8 cellular contexts compared by ENCODE assay signal in genomic region chrX:54439967-54440871, GRCh38. TPM values are rescaled to one million over a fixed set of nuclear protein-coding genes. Genes with fewer than 3 reads are reported as not detected.
A peak's percentile ranks its signal among the peaks of the same experiment; 100 is the strongest.
DNase-seq lines count a peak whose midpoint lies in the region; ATAC-seq and TF ChIP-seq lines count a peak whose summit lies in the region.

Gene TSR2, plus strand, starts transcription at chrX:54440404. Its CDS starts 18 bp downstream, at chrX:54440422.

- peaks cover 26% of the 10 kb centered on the region for H3K4me1 ChIP-seq in CD4-positive, alpha-beta memory T cell (ENCODE audit: insufficient read depth, low read length)
- peaks cover 3% of the 10 kb centered on the region for H3K4me1 ChIP-seq in ectodermal cell (ENCODE audit: control insufficient read depth, insufficient read depth, low read length)
- H3K4me1 ChIP-seq in lung (ENCODE audit: control insufficient read depth in 2 of 2, insufficient read depth in 2 of 2, low read length in 2 of 2) = peaks cover 0 to 5% of the 10 kb centered on the region in 2 donors

- no peaks in the 10 kb centered on the region for H3K27me3 ChIP-seq in CD4-positive, alpha-beta memory T cell (ENCODE audit: insufficient read depth, low read length)
- H3K27me3 ChIP-seq in ectodermal cell (ENCODE audit: control insufficient read depth, insufficient read depth, low read length, poor library complexity, severe bottlenecking) = no peaks in the 10 kb centered on the region
- H3K27me3 ChIP-seq in lung (ENCODE audit: control insufficient read depth, insufficient read depth) = no peaks in the 10 kb centered on the region

- H3K4me1 Mint-ChIP-seq in CD4-positive, alpha-beta memory T cell = peaks cover 15 to 35% (median 25%) of the 10 kb centered on the region in 4 donors
- H3K4me1 Mint-ChIP-seq in activated CD4-positive, alpha-beta memory T cell treated with anti-CD3 and anti-CD28 coated beads, Interleukin-2, amount 10 ng/mL, durations not matched to agents 7 days and 5 days = peaks cover 24% of the 10 kb centered on the region

- DNase-seq in CD4-positive, alpha-beta memory T cell = peak; percentile 76 to 88 (median 80)
- peak; percentile 63 for DNase-seq in NCI-H774 (lab: John Stamatoyannopoulos, UW)
- DNase-seq in activated CD4-positive, alpha-beta memory T cell treated with anti-CD3 and anti-CD28 coated beads, Interleukin-2, amount 10 ng/mL, durations not matched to agents 7 days and 5 days = peak; percentile 83
- peak; percentile 78 for DNase-seq in lung (ENCODE audit: low spot score)
- peak; percentile 56 to 70 (median 59) for DNase-seq in stimulated activated CD4-positive, alpha-beta T cell treated with anti-CD3 and anti-CD28 coated beads, TNF-alpha, amount 100 ng/mL, for 24 hours (ENCODE audit: low read depth in 3 of 3)

- peak within 1 kb of the TSS; percentile 75 for H3K27ac ChIP-seq in CD4-positive, alpha-beta memory T cell (ENCODE audit: low read depth, low read length)
- no peak within 1 kb of the TSS for H3K27ac ChIP-seq in ectodermal cell (ENCODE audit: insufficient read depth, low read depth, low read length, poor library complexity, severe bottlenecking)
- H3K27ac ChIP-seq in lung (ENCODE audit: low read depth in 1 of 2, low read length in 1 of 2) = peak within 1 kb of the TSS; percentile 6 to 53

- peaks cover 11% of the 10 kb centered on the region for H3K36me3 ChIP-seq in CD4-positive, alpha-beta memory T cell (ENCODE audit: insufficient read depth, low read length)
- no peaks in the 10 kb centered on the region for H3K36me3 ChIP-seq in ectodermal cell (ENCODE audit: control insufficient read depth, insufficient read depth, low read length)
- H3K36me3 ChIP-seq in lung (ENCODE audit: control insufficient read depth in 2 of 2, insufficient read depth in 2 of 2, low read length in 2 of 2) = peaks cover 2 to 5% of the 10 kb centered on the region in 2 donors

- H3K27me3 Mint-ChIP-seq in CD4-positive, alpha-beta memory T cell = no peaks in the 10 kb centered on the region
- no peaks in the 10 kb centered on the region for H3K27me3 Mint-ChIP-seq in activated CD4-positive, alpha-beta memory T cell treated with anti-CD3 and anti-CD28 coated beads, Interleukin-2, amount 10 ng/mL, durations not matched to agents 7 days and 5 days

- peak; percentile 6 for TF ChIP-seq CTCF in lung (IDR thresholded peaks at IDR 0.05; ENCODE audit: control extremely low read depth, extremely low read depth)

- peaks cover 4 to 35% of the 10 kb centered on the region in 2 donors for H3K36me3 Mint-ChIP-seq in CD4-positive, alpha-beta memory T cell
- peaks cover 24% of the 10 kb centered on the region for H3K36me3 Mint-ChIP-seq in activated CD4-positive, alpha-beta memory T cell treated with anti-CD3 and anti-CD28 coated beads, Interleukin-2, amount 10 ng/mL, durations not matched to agents 7 days and 5 days (ENCODE audit: low read depth)

- CTCF ChIA-PET in CD4-positive, alpha-beta memory T cell (lab: Charles Lee; ENCODE audit: partially characterized antibody) = interaction anchor here (1.5 kb wide), 1 partner anchor 90 kb away, joined by 3 read pairs; the partner anchor contains the start of gene GNL3L
- CTCF ChIA-PET in activated CD4-positive, alpha-beta memory T cell treated with anti-CD3 and anti-CD28 coated beads, Interleukin-2, amount 10 ng/mL, durations not matched to agents 7 days and 5 days (lab: Charles Lee) = interaction anchor here (0.6 to 0.9 kb wide), 2 partner anchors 80 to 139 kb away, joined by 3 to 5 read pairs; no protein-coding TSS in a partner anchor

- peak within 1 kb of the TSS; percentile 86 to 97 (median 93) for H3K4me3 Mint-ChIP-seq in CD4-positive, alpha-beta memory T cell
- H3K4me3 Mint-ChIP-seq in activated CD4-positive, alpha-beta memory T cell treated with anti-CD3 and anti-CD28 coated beads, Interleukin-2, amount 10 ng/mL, durations not matched to agents 7 days and 5 days = peak within 1 kb of the TSS; percentile 90

- POLR2A ChIA-PET in CD4-positive, alpha-beta memory T cell (lab: Charles Lee; ENCODE audit: partially characterized antibody) = interaction anchor here (0.6 to 2.8 kb wide), 9 partner anchors 9 to 1215 kb away, joined by 3 to 21 read pairs (median 7); partner anchors contain the start of genes APEX2, FAM120C, GNL3L and PHF8
- POLR2A ChIA-PET in activated CD4-positive, alpha-beta memory T cell treated with anti-CD3 and anti-CD28 coated beads, Interleukin-2, amount 10 ng/mL, durations not matched to agents 7 days and 5 days (lab: Charles Lee) = interaction anchor here (0.7 to 2.3 kb wide), 8 partner anchors 88 to 370 kb away, joined by 3 to 17 read pairs (median 4); partner anchors contain the start of genes FAM120C and GNL3L

- 0 to 1% methylated on average over 39 to 40 of the region's 40 CpGs for WGBS in ectodermal cell, 2 experiments
- 2 to 36% methylated on average over 31 to 40 of the region's 40 CpGs for WGBS in lung, 2 donors

- ATAC-seq in GM19452 (IDR thresholded peaks at IDR 0.05; ENCODE audit: unreplicated experiment) (peak; percentile 98), HG03575 (IDR thresholded peaks at IDR 0.05; ENCODE audit: extremely low read depth, insufficient number of reproducible peaks, low FRiP score, unreplicated experiment) (peak; percentile 64), lung (ENCODE audit: insufficient read depth, low FRiP score) (peak; percentile 92)

- H3K4me3 ChIP-seq in CD4-positive, alpha-beta memory T cell (ENCODE audit: low read length in 2 of 2) = peak within 1 kb of the TSS; percentile 69 to 81
- H3K4me3 ChIP-seq in ectodermal cell (ENCODE audit: insufficient read depth, low read depth, low read length) (peak within 1 kb of the TSS; percentile 68), lung (peak within 1 kb of the TSS; percentile 80)

- H3K9me3 ChIP-seq in CD4-positive, alpha-beta memory T cell (ENCODE audit: control insufficient read depth in 1 of 2, low read length in 2 of 2) = no peaks in the 10 kb centered on the region
- H3K9me3 ChIP-seq in ectodermal cell (ENCODE audit: control insufficient read depth, low read length) (no peaks in the 10 kb centered on the region), lung (ENCODE audit: control insufficient read depth in 2 of 2, insufficient read depth in 1 of 2, low read length in 1 of 2) (no peaks in the 10 kb centered on the region)

- H3K27ac Mint-ChIP-seq in CD4-positive, alpha-beta memory T cell = peak within 1 kb of the TSS; percentile 84 to 92 (median 90)
- peak within 1 kb of the TSS; percentile 79 for H3K27ac Mint-ChIP-seq in activated CD4-positive, alpha-beta memory T cell treated with anti-CD3 and anti-CD28 coated beads, Interleukin-2, amount 10 ng/mL, durations not matched to agents 7 days and 5 days

- no peaks in the 10 kb centered on the region for H3K9me3 Mint-ChIP-seq in CD4-positive, alpha-beta memory T cell
- no peaks in the 10 kb centered on the region for H3K9me3 Mint-ChIP-seq in activated CD4-positive, alpha-beta memory T cell treated with anti-CD3 and anti-CD28 coated beads, Interleukin-2, amount 10 ng/mL, durations not matched to agents 7 days and 5 days

- intact Hi-C loops in CD4-positive, alpha-beta memory T cell (cut with micrococcal nuclease) = loop anchor here (1.0 to 10.0 kb wide), 5 partner anchors 90 to 396 kb away; partner anchors contain the start of genes FAM120C, GNL3L, MAGED2 and PHF8

RNA-seq across cellular contexts. Expression of gene TSR2, which starts in this region (rescaled TPM):
- total RNA-seq in CD4-positive, alpha-beta memory T cell = 10 to 100 TPM; 39.2 to 42.1 TPM
- polyA plus RNA-seq in CD4-positive, alpha-beta memory T cell = 10 to 100 TPM; 65.8 to 78.1 TPM
- 10 to 100 TPM; 25.5 to 26.2 TPM for total RNA-seq in activated CD4-positive, alpha-beta memory T cell treated with anti-CD3 and anti-CD28 coated beads, Interleukin-2, amount 10 ng/mL, durations not matched to agents 7 days and 5 days
- 36.6 TPM for polyA plus RNA-seq in ectodermal cell (2013, experiment 1 of 4)
- 36.8 TPM for polyA plus RNA-seq in ectodermal cell (2013, experiment 2 of 4)
- polyA plus RNA-seq in ectodermal cell (2013, experiment 3 of 4) = 26.3 TPM
- 30.2 TPM for polyA plus RNA-seq in ectodermal cell (2013, experiment 4 of 4)
- total RNA-seq in lung = 10 to 100 TPM; 21.0 to 33.6 TPM
- polyA plus RNA-seq in lung = 10 to 100 TPM; 32.2 to 39.5 TPM
